29 cellular contexts compared by ENCODE assay signal in the genomic region with DNA sequence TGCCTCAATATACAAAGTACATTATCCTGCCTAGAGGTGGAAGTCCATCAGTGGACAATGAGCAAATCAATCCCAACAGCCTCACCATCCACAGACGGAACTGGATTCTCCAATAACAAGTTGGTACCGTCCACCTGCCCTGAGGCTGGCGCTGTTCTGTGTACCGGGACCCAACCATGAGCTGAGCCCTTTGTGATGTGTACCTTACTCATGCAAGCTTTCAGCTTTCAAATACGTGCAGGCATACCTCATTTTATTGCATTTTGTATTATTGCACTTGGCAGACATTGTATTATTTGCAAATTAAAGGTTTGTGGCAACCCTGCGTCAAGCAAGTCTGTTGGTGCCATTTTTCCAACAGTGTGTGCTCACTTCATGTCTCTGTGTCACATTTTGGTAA.
"Had no signal": no experiment of that assay in that cellular context is flagged by ENCODE, and none has a peak within 500 bp of the region (broad histone marks: within the 10 kb centered on the region; RNA-seq: fewer than 3 reads in every experiment).

No MANE protein-coding gene starts in this region.

- H3K27me3 ChIP-seq: ovary, right lobe of liver, sigmoid colon, spleen, suprapubic skin, testis, tibial artery, upper lobe of right lung, uterus had no signal

- H3K27ac ChIP-seq: ovary, parathyroid adenoma, psoas muscle, right lobe of liver, sigmoid colon, spleen, suprapubic skin, testis, tibial artery, upper lobe of right lung, uterus had no signal

- H3K4me2 ChIP-seq: smooth muscle cell had no signal

- H3K9me3 ChIP-seq: ovary, psoas muscle, right lobe of liver, sigmoid colon, spleen, suprapubic skin, testis, tibial artery, upper lobe of right lung, uterus had no signal

- H3K36me3 ChIP-seq: ovary, right lobe of liver, sigmoid colon, spleen, suprapubic skin, tibial artery, upper lobe of right lung, uterus had no signal

- H3K4me1 ChIP-seq: parathyroid adenoma, psoas muscle, right lobe of liver, sigmoid colon, spleen, suprapubic skin, testis, tibial artery, upper lobe of right lung, uterus had no signal

- H3K4me3 ChIP-seq: ovary, psoas muscle, right lobe of liver, sigmoid colon, smooth muscle cell, spleen, suprapubic skin, testis, tibial artery, upper lobe of right lung, uterus had no signal

- DNase-seq: naive B cell; naive thymus-derived CD8-positive, alpha-beta T cell; nephron progenitor cell; occipital lobe; ovary; posterior cingulate gyrus; psoas muscle; right cardiac atrium; right lobe of liver; sigmoid colon; spleen; stimulated activated CD4-positive, alpha-beta T cell treated with anti-CD3 and anti-CD28 coated beads, Interleukin-12 subunit alpha, Interleukin-12 subunit beta, amount 100 ng/mL, for 4 hours; stimulated activated CD4-positive, alpha-beta T cell treated with anti-CD3 and anti-CD28 coated beads, Interleukin-1b, Interleukin-23, amount 100 ng/mL, for 48 hours; stimulated activated CD4-positive, alpha-beta T cell treated with anti-CD3 and anti-CD28 coated beads, Interleukin-4, amount 100 ng/mL, for 1 hour; stimulated activated CD4-positive, alpha-beta T cell treated with anti-CD3 and anti-CD28 coated beads, Interleukin-4, amount 100 ng/mL, for 4 hours; stimulated activated CD8-positive, alpha-beta memory T cell treated with anti-CD3 and anti-CD28 coated beads, Interleukin-4, amount 100 ng/mL, for 48 hours; stimulated activated naive CD4-positive, alpha-beta T cell; stimulated activated naive CD8-positive, alpha-beta T cell treated with anti-CD3 and anti-CD28 coated beads, Interleukin-15, amount 100 ng/mL, for 72 hours; stimulated activated naive CD8-positive, alpha-beta T cell treated with anti-CD3 and anti-CD28 coated beads, Interleukin-15, Interleukin-2, amounts not matched to agents 100 U/mL and 50 U/mL, for 24 hours; substantia nigra; testis; tibial artery; upper lobe of right lung; uterus had no signal

- H3K9ac ChIP-seq: parathyroid adenoma had no signal

- H2AFZ ChIP-seq: parathyroid adenoma had no signal

- ATAC-seq: naive thymus-derived CD8-positive, alpha-beta T cell; natural killer cell treated with Interleukin-12 subunit alpha and Interleukin-12 subunit beta and Interleukin-15 and Interleukin-18, amount 100 ng/mL, for 72 hours; psoas muscle; right cardiac atrium; right lobe of liver; stimulated activated memory B cell treated with anti-CD40 and anti-IgM and Interleukin-4, amounts not matched to agents 10 μg/mL and 1 μg/mL and 100 μg/mL, for 72 hours; stimulated activated naive CD8-positive, alpha-beta T cell treated with anti-CD3 and anti-CD28 coated beads, Interleukin-15, amount 100 ng/mL, for 72 hours; stimulated activated naive CD8-positive, alpha-beta T cell treated with anti-CD3 and anti-CD28 coated beads, Interleukin-15, Interleukin-2, amounts not matched to agents 100 U/mL and 50 U/mL, for 24 hours; upper lobe of right lung had no signal
